In genomic region chr10:119219747-119220320, GRCh38 we compare ENCODE assay signal across 23 cellular contexts. TPM values are rescaled to one million over a fixed set of nuclear protein-coding genes. Genes with fewer than 3 reads are reported as not detected.
DNase-seq lines count a peak whose midpoint lies in the region; ATAC-seq and TF ChIP-seq lines count a peak whose summit lies in the region.
"Had no signal": no experiment of that assay in that cellular context is flagged by ENCODE, and none has a peak within 500 bp of the region (broad histone marks: within the 10 kb centered on the region; RNA-seq: fewer than 3 reads in every experiment).

No MANE protein-coding gene starts in this region.

- no peaks in the 10 kb centered on the region for H3K9me3 Mint-ChIP-seq in mesothelial cell of epicardium
- H3K9me3 Mint-ChIP-seq: neural progenitor cell; stimulated activated memory B cell treated with anti-CD40 and anti-IgM and Interleukin-4, amounts not matched to agents 10 μg/mL and 1 μg/mL and 100 μg/mL, for 72 hours had no signal

- H3K4me1 Mint-ChIP-seq in mesothelial cell of epicardium (peaks cover 35% of the 10 kb centered on the region), T-helper 17 cell (peaks cover 4% of the 10 kb centered on the region)

- H3K9me3 ChIP-seq in heart right ventricle, result no peaks in the 10 kb centered on the region
- no peaks in the 10 kb centered on the region for H3K9me3 ChIP-seq in esophagus muscularis mucosa
- no peaks in the 10 kb centered on the region for H3K9me3 ChIP-seq in vagina
- no peaks in the 10 kb centered on the region for H3K9me3 ChIP-seq in T-helper 17 cell (ENCODE audit: control insufficient read depth, low read length, poor library complexity, severe bottlenecking)
- H3K9me3 ChIP-seq: A549; BLaER1 treated with 17β-estradiol and CSF1 and Interleukin-3, amounts not matched to agents 10 nM and 100 nM had no signal

- H3K4me3 ChIP-seq in heart right ventricle (no peak overlapping the region), esophagus muscularis mucosa (no peak overlapping the region), vagina (no peak overlapping the region)
- H3K4me3 ChIP-seq: A549; BLaER1 treated with 17β-estradiol and CSF1 and Interleukin-3, amounts not matched to agents 10 nM and 100 nM; neural progenitor cell; SK-N-MC had no signal

- peak overlapping the region; percentile 47 for H3K27ac Mint-ChIP-seq in mesothelial cell of epicardium
- no peak overlapping the region for H3K27ac Mint-ChIP-seq in T-helper 17 cell
- H3K27ac Mint-ChIP-seq: activated naive CD8-positive, alpha-beta T cell; neural progenitor cell; stimulated activated memory B cell treated with anti-CD40 and anti-IgM and Interleukin-4, amounts not matched to agents 10 μg/mL and 1 μg/mL and 100 μg/mL, for 72 hours had no signal

- no peak for DNase-seq in heart right ventricle
- DNase-seq in cardiac septum (ENCODE audit: low spot score), result no peak
- no peak for DNase-seq in esophagus muscularis mucosa (ENCODE audit: extremely low spot score)
- DNase-seq in mesothelial cell of epicardium (ENCODE audit: low spot score in 2 of 2, unreplicated experiment in 2 of 2), result no peak
- DNase-seq in vagina (ENCODE audit: extremely low spot score in 2 of 2), result no peak
- no peak for DNase-seq in T-helper 17 cell
- DNase-seq in GM13977 (ENCODE audit: low spot score), result no peak
- DNase-seq: effector CD8-positive, alpha-beta T cell; erythroblast; head of caudate nucleus; NCI-H1092 treated with DMSO at 0.1 percent for 48 hours; NCI-H2081; posterior cingulate gyrus; stimulated activated CD4-positive, alpha-beta T cell treated with anti-CD3 and anti-CD28 coated beads, Interleukin-1b, Interleukin-23, amount 100 ng/mL, for 48 hours; WERI-Rb-1 had no signal

- H3K27me3 ChIP-seq in heart right ventricle (no peaks in the 10 kb centered on the region), esophagus muscularis mucosa (no peaks in the 10 kb centered on the region), vagina (no peaks in the 10 kb centered on the region)
- H3K27me3 ChIP-seq: BLaER1 treated with 17β-estradiol and CSF1 and Interleukin-3, amounts not matched to agents 10 nM and 100 nM; neural progenitor cell had no signal

- TF ChIP-seq POLR2A in esophagus muscularis mucosa (IDR thresholded peaks at IDR 0.05; ENCODE audit: low read depth) (no peak), vagina (IDR thresholded peaks at IDR 0.05) (no peak)

- H3K4me1 ChIP-seq in heart right ventricle (peaks cover 18 to 100% (median 78%) of the 10 kb centered on the region in 9 donors), esophagus muscularis mucosa (peaks cover 72 to 100% (median 90%) of the 10 kb centered on the region in 4 donors), vagina (peaks cover 73% of the 10 kb centered on the region)
- H3K4me1 ChIP-seq: BLaER1 treated with 17β-estradiol and CSF1 and Interleukin-3, amounts not matched to agents 10 nM and 100 nM had no signal

- H3K27ac ChIP-seq in heart right ventricle, result peak overlapping the region in 8 of 10 donors; percentile 39 to 85 (median 65)
- H3K27ac ChIP-seq in esophagus muscularis mucosa (replicated peaks in 1 of 4), result peak overlapping the region; percentile 64 to 77 (median 72)
- H3K27ac ChIP-seq in vagina, result peak overlapping the region; percentile 68
- H3K27ac ChIP-seq: A549; BLaER1 treated with 17β-estradiol and CSF1 and Interleukin-3, amounts not matched to agents 10 nM and 100 nM; neural progenitor cell; SK-N-MC; WERI-Rb-1 had no signal

- intact Hi-C loops in heart right ventricle (cut with DNase I), result loop anchor here in 2 of 10 donors (10.0 kb wide), 2 partner anchors 45 to 75 kb away; no protein-coding TSS in a partner anchor
- intact Hi-C loops in cardiac septum (cut with DNase I), result no loop called here
- intact Hi-C loops in esophagus muscularis mucosa (cut with DNase I), result no loop called here
- intact Hi-C loops in vagina (cut with DNase I), result no loop called here

- no peak for TF ChIP-seq EP300 in esophagus muscularis mucosa (IDR thresholded peaks at IDR 0.05)

- in situ Hi-C loops in GM13977 (cut with MboI; ENCODE audit: low pct_unique_long_range_greater_than_20kb, low sequenced_read_pairs, unreplicated experiment), result no loop called here

- H3K36me3 ChIP-seq in heart right ventricle (peaks cover 0 to 8% (median 0%) of the 10 kb centered on the region in 9 donors), esophagus muscularis mucosa (no peaks in the 10 kb centered on the region), vagina (no peaks in the 10 kb centered on the region)
- H3K36me3 ChIP-seq: BLaER1 treated with 17β-estradiol and CSF1 and Interleukin-3, amounts not matched to agents 10 nM and 100 nM; neural progenitor cell; WERI-Rb-1 had no signal

- H3K36me3 Mint-ChIP-seq in mesothelial cell of epicardium (no peaks in the 10 kb centered on the region), T-helper 17 cell (ENCODE audit: low read depth) (no peaks in the 10 kb centered on the region)
- H3K36me3 Mint-ChIP-seq: stimulated activated memory B cell treated with anti-CD40 and anti-IgM and Interleukin-4, amounts not matched to agents 10 μg/mL and 1 μg/mL and 100 μg/mL, for 72 hours had no signal

- no peak overlapping the region for H3K4me3 Mint-ChIP-seq in mesothelial cell of epicardium
- no peak overlapping the region for H3K4me3 Mint-ChIP-seq in T-helper 17 cell
- H3K4me3 Mint-ChIP-seq: activated naive CD8-positive, alpha-beta T cell; neural progenitor cell; stimulated activated memory B cell treated with anti-CD40 and anti-IgM and Interleukin-4, amounts not matched to agents 10 μg/mL and 1 μg/mL and 100 μg/mL, for 72 hours had no signal

- WGBS in heart right ventricle, 2 donors, result 77 to 80% methylated on average over 6 of the region's 6 CpGs
- WGBS in esophagus muscularis mucosa, result 70% methylated on average over 6 of the region's 6 CpGs

- ATAC-seq in heart right ventricle (no peak), GM19455 (IDR thresholded peaks at IDR 0.05; ENCODE audit: unreplicated experiment) (no peak), T-helper 17 cell (no peak)
- ATAC-seq: A549; left lobe of liver; stimulated activated memory B cell treated with anti-CD40 and anti-IgM and Interleukin-4, amounts not matched to agents 10 μg/mL and 1 μg/mL and 100 μg/mL, for 72 hours had no signal

- H3K27me3 Mint-ChIP-seq in mesothelial cell of epicardium (ENCODE audit: low read depth) (no peaks in the 10 kb centered on the region), T-helper 17 cell (no peaks in the 10 kb centered on the region)
- H3K27me3 Mint-ChIP-seq: activated naive CD8-positive, alpha-beta T cell; stimulated activated memory B cell treated with anti-CD40 and anti-IgM and Interleukin-4, amounts not matched to agents 10 μg/mL and 1 μg/mL and 100 μg/mL, for 72 hours had no signal

- no peak for TF ChIP-seq CTCF in heart right ventricle (IDR thresholded peaks at IDR 0.05)
- TF ChIP-seq CTCF in esophagus muscularis mucosa (IDR thresholded peaks at IDR 0.05), result no peak
- TF ChIP-seq CTCF in mesothelial cell of epicardium (IDR thresholded peaks at IDR 0.05; ENCODE audit: unreplicated experiment), result no peak
- TF ChIP-seq CTCF in vagina (IDR thresholded peaks at IDR 0.05), result no peak
- no peak for TF ChIP-seq CTCF in GM13977 (IDR thresholded peaks at IDR 0.05; ENCODE audit: extremely low read depth, insufficient read depth, missing control alignments)

RNA-seq across cellular contexts. Expression of gene GRK5, which starts 12.5 kb away (rescaled TPM):
- total RNA-seq in heart right ventricle, result 10 to 100 TPM; 11.8 to 80.5 (median 32.5) TPM
- polyA plus RNA-seq in heart right ventricle, result 10 to 100 TPM; 19.4 to 20.2 TPM
- 17.6 TPM for total RNA-seq in cardiac septum
- 10 to 100 TPM; 39.6 to 64.4 (median 50.7) TPM for total RNA-seq in esophagus muscularis mucosa
- total RNA-seq in mesothelial cell of epicardium, result 13.6 to 14.5 TPM (median 14.0 TPM) in 3 replicates
- 16.5 TPM for total RNA-seq in vagina
- 10 to 100 TPM; 13.9 to 28.5 TPM for total RNA-seq in T-helper 17 cell

RNA-seq across cellular contexts. Expression of gene PRDX3, which starts 41.2 kb away (rescaled TPM):
- total RNA-seq in heart right ventricle (100 to 1,000 TPM; 217 to 323 (median 286) TPM), cardiac septum (220 TPM), esophagus muscularis mucosa (100 to 1,000 TPM; 128 to 195 (median 171) TPM), mesothelial cell of epicardium (85.7 to 91.5 TPM (median 86.5 TPM) in 3 replicates), vagina (83.2 TPM), T-helper 17 cell (10 to 100 TPM; 16.4 to 17.1 TPM)
- polyA plus RNA-seq in heart right ventricle, result 100 to 1,000 TPM in 1 of 2 donors, 10 to 100 TPM in 1; 75.4 to 185 TPM

RNA-seq across cellular contexts. Expression of gene SFXN4, which starts 54.3 kb away (rescaled TPM):
- total RNA-seq in heart right ventricle, result 10 to 100 TPM; 32.3 to 53.1 (median 43.3) TPM
- polyA plus RNA-seq in heart right ventricle, result 10 to 100 TPM; 65.6 to 95.2 TPM
- 44.0 TPM for total RNA-seq in cardiac septum
- total RNA-seq in esophagus muscularis mucosa, result 10 to 100 TPM; 14.1 to 39.9 (median 17.8) TPM
- 33.3 to 37.2 TPM (median 36.6 TPM) in 3 replicates for total RNA-seq in mesothelial cell of epicardium
- 12.3 TPM for total RNA-seq in vagina
- total RNA-seq in T-helper 17 cell, result 1 to 10 TPM; 8.3 to 9.5 TPM
